In the genomic region with DNA sequence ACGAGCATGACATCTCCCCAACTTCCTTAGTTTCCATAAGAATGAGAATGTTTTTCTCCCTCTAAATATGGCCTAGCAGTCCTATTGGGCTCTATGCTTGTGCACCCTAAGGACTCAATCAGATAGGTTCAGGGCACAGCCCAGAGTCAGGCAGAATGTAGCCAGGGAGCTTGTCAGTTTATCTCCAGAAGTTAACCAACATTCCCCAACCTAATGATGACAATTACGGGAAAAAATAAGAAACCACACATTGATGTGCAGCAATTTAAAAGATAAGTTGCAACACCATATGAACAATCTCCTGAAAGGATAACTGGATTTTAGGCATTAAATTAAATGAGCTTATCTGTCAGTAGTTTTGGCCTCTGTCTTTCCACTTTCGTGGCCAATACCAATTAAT, we compare ENCODE assay signal across 23 cellular contexts.
"Had no signal": no experiment of that assay in that cellular context is flagged by ENCODE, and none has a peak within 500 bp of the region (broad histone marks: within the 10 kb centered on the region; RNA-seq: fewer than 3 reads in every experiment).

No MANE protein-coding gene starts in this region.

- H3K4me3 ChIP-seq: adrenal gland, body of pancreas, MG63 had no signal

- H3K4me1 Mint-ChIP-seq: activated naive CD8-positive, alpha-beta T cell treated with anti-CD3 and anti-CD28 coated beads, Interleukin-2, amount 10 ng/mL, durations not matched to agents 7 days and 5 days had no signal

- H3K27me3 ChIP-seq: adrenal gland, body of pancreas, MG63 had no signal

- H3K9me3 Mint-ChIP-seq: activated naive CD8-positive, alpha-beta T cell treated with anti-CD3 and anti-CD28 coated beads, Interleukin-2, amount 10 ng/mL, durations not matched to agents 7 days and 5 days; T-helper 1 cell treated with Interleukin-12 subunit alpha and Interleukin-12 subunit beta and Interleukin-4 antibody, amounts not matched to agents 30 μg/mL and 1 μg/mL, for 36 hours had no signal

- H3K27ac Mint-ChIP-seq: activated CD8-positive, alpha-beta T cell treated with anti-CD3 and anti-CD28 coated beads, Interleukin-2, amount 10 ng/mL, durations not matched to agents 7 days and 5 days; activated naive CD8-positive, alpha-beta T cell treated with anti-CD3 and anti-CD28 coated beads, Interleukin-2, amount 10 ng/mL, durations not matched to agents 7 days and 5 days; T-helper 1 cell treated with Interleukin-12 subunit alpha and Interleukin-12 subunit beta and Interleukin-4 antibody, amounts not matched to agents 30 μg/mL and 1 μg/mL, for 36 hours had no signal

- H3K4me3 Mint-ChIP-seq: activated CD8-positive, alpha-beta T cell treated with anti-CD3 and anti-CD28 coated beads, Interleukin-2, amount 10 ng/mL, durations not matched to agents 7 days and 5 days; activated naive CD8-positive, alpha-beta T cell treated with anti-CD3 and anti-CD28 coated beads, Interleukin-2, amount 10 ng/mL, durations not matched to agents 7 days and 5 days; T-helper 1 cell treated with Interleukin-12 subunit alpha and Interleukin-12 subunit beta and Interleukin-4 antibody, amounts not matched to agents 30 μg/mL and 1 μg/mL, for 36 hours had no signal

- H3K9me3 ChIP-seq: adrenal gland, body of pancreas had no signal

- DNase-seq: activated CD4-positive, alpha-beta T cell treated with anti-CD3 and anti-CD28 coated beads for 4 hours; activated CD4-positive, alpha-beta T cell treated with anti-CD3 and anti-CD28 coated beads, Interleukin-2, amount 50 U/mL, for 4 hours; activated CD8-positive, alpha-beta memory T cell treated with anti-CD3 and anti-CD28 coated beads, Interleukin-2, amount 50 U/mL, for 48 hours; activated CD8-positive, alpha-beta T cell treated with anti-CD3 and anti-CD28 coated beads, Interleukin-2, amount 10 ng/mL, durations not matched to agents 7 days and 5 days; activated naive CD4-positive, alpha-beta T cell treated with anti-CD3 and anti-CD28 coated beads, Interleukin-2, amount 50 U/mL, for 16 hours; activated naive CD8-positive, alpha-beta T cell treated with anti-CD3 and anti-CD28 coated beads, Interleukin-2, amount 10 ng/mL, durations not matched to agents 7 days and 5 days; activated T-cell treated with anti-CD3 and anti-CD28 coated beads, Interleukin-2, amount 50 U/mL, for 1 hour; adrenal gland; aorta; body of pancreas; central memory CD4-positive, alpha-beta T cell; MG63; MV-4-11; NCI-H1092 treated with DMSO at 0.1 percent for 48 hours; NCI-H1417 treated with DMSO at 0.1 percent for 48 hours; NCI-H1694; NCI-H2029; NCI-H345; NCI-H510A; NCI-H526 treated with DMSO at 0.1 percent for 48 hours; PC-3; SHP77 treated with DMSO at 0.1 percent for 48 hours had no signal

- H3K36me3 Mint-ChIP-seq: activated naive CD8-positive, alpha-beta T cell treated with anti-CD3 and anti-CD28 coated beads, Interleukin-2, amount 10 ng/mL, durations not matched to agents 7 days and 5 days had no signal

- H3K36me3 ChIP-seq: adrenal gland, MG63 had no signal

- H3K27ac ChIP-seq: body of pancreas had no signal
